2 cellular contexts compared by ENCODE assay signal in genomic region chr1:174870319-174870718, GRCh38.
TF ChIP-seq lines count a peak whose summit lies in the region.

No MANE protein-coding gene starts in this region.

TF ChIP-seq in GM23338, 12 proteins besides CTCF, POLR2A, EP300 and RAD21 (continued from another document):
- TF ChIP-seq, protein P1, sequence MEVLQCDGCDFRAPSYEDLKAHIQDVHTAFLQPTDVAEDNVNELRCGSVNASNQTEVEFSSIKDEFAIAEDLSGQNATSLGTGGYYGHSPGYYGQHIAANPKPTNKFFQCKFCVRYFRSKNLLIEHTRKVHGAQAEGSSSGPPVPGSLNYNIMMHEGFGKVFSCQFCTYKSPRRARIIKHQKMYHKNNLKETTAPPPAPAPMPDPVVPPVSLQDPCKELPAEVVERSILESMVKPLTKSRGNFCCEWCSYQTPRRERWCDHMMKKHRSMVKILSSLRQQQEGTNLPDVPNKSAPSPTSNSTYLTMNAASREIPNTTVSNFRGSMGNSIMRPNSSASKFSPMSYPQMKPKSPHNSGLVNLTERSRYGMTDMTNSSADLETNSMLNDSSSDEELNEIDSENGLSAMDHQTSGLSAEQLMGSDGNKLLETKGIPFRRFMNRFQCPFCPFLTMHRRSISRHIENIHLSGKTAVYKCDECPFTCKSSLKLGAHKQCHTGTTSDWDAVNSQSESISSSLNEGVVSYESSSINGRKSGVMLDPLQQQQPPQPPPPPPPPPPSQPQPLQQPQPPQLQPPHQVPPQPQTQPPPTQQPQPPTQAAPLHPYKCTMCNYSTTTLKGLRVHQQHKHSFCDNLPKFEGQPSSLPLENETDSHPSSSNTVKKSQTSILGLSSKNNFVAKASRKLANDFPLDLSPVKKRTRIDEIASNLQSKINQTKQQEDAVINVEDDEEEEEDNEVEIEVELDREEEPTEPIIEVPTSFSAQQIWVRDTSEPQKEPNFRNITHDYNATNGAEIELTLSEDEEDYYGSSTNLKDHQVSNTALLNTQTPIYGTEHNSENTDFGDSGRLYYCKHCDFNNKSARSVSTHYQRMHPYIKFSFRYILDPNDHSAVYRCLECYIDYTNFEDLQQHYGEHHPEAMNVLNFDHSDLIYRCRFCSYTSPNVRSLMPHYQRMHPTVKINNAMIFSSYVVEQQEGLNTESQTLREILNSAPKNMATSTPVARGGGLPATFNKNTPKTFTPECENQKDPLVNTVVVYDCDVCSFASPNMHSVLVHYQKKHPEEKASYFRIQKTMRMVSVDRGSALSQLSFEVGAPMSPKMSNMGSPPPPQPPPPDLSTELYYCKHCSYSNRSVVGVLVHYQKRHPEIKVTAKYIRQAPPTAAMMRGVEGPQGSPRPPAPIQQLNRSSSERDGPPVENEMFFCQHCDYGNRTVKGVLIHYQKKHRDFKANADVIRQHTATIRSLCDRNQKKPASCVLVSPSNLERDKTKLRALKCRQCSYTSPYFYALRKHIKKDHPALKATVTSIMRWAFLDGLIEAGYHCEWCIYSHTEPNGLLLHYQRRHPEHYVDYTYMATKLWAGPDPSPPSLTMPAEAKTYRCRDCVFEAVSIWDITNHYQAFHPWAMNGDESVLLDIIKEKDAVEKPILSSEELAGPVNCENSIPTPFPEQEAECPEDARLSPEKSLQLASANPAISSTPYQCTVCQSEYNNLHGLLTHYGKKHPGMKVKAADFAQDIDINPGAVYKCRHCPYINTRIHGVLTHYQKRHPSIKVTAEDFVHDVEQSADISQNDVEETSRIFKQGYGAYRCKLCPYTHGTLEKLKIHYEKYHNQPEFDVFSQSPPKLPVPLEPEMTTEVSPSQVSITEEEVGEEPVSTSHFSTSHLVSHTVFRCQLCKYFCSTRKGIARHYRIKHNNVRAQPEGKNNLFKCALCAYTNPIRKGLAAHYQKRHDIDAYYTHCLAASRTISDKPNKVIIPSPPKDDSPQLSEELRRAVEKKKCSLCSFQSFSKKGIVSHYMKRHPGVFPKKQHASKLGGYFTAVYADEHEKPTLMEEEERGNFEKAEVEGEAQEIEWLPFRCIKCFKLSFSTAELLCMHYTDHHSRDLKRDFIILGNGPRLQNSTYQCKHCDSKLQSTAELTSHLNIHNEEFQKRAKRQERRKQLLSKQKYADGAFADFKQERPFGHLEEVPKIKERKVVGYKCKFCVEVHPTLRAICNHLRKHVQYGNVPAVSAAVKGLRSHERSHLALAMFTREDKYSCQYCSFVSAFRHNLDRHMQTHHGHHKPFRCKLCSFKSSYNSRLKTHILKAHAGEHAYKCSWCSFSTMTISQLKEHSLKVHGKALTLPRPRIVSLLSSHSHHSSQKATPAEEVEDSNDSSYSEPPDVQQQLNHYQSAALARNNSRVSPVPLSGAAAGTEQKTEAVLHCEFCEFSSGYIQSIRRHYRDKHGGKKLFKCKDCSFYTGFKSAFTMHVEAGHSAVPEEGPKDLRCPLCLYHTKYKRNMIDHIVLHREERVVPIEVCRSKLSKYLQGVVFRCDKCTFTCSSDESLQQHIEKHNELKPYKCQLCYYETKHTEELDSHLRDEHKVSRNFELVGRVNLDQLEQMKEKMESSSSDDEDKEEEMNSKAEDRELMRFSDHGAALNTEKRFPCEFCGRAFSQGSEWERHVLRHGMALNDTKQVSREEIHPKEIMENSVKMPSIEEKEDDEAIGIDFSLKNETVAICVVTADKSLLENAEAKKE (CRISPR knock-in tag; IDR thresholded peaks at IDR 0.05), result no peak
- TF ChIP-seq STAT1 (IDR thresholded peaks at IDR 0.05; ENCODE audit: unreplicated experiment) (no peak), EZH2phosphoT487 (IDR thresholded peaks at IDR 0.05; ENCODE audit: unreplicated experiment) (no peak), EZH2 (IDR thresholded peaks at IDR 0.05; ENCODE audit: low read depth, unreplicated experiment) (no peak), ZNF331 (CRISPR knock-in tag; IDR thresholded peaks at IDR 0.05; ENCODE audit: low read depth) (no peak), CREB1 (CRISPR knock-in tag; IDR thresholded peaks at IDR 0.05; ENCODE audit: low read depth) (no peak), NANOG (IDR thresholded peaks at IDR 0.05; ENCODE audit: borderline replicate concordance) (no peak), JUNB (IDR thresholded peaks at IDR 0.05; ENCODE audit: unreplicated experiment) (no peak)
- TF ChIP-seq, protein P2, sequence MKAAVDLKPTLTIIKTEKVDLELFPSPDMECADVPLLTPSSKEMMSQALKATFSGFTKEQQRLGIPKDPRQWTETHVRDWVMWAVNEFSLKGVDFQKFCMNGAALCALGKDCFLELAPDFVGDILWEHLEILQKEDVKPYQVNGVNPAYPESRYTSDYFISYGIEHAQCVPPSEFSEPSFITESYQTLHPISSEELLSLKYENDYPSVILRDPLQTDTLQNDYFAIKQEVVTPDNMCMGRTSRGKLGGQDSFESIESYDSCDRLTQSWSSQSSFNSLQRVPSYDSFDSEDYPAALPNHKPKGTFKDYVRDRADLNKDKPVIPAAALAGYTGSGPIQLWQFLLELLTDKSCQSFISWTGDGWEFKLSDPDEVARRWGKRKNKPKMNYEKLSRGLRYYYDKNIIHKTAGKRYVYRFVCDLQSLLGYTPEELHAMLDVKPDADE (IDR thresholded peaks at IDR 0.05), result no peak
- TF ChIP-seq, protein P3, sequence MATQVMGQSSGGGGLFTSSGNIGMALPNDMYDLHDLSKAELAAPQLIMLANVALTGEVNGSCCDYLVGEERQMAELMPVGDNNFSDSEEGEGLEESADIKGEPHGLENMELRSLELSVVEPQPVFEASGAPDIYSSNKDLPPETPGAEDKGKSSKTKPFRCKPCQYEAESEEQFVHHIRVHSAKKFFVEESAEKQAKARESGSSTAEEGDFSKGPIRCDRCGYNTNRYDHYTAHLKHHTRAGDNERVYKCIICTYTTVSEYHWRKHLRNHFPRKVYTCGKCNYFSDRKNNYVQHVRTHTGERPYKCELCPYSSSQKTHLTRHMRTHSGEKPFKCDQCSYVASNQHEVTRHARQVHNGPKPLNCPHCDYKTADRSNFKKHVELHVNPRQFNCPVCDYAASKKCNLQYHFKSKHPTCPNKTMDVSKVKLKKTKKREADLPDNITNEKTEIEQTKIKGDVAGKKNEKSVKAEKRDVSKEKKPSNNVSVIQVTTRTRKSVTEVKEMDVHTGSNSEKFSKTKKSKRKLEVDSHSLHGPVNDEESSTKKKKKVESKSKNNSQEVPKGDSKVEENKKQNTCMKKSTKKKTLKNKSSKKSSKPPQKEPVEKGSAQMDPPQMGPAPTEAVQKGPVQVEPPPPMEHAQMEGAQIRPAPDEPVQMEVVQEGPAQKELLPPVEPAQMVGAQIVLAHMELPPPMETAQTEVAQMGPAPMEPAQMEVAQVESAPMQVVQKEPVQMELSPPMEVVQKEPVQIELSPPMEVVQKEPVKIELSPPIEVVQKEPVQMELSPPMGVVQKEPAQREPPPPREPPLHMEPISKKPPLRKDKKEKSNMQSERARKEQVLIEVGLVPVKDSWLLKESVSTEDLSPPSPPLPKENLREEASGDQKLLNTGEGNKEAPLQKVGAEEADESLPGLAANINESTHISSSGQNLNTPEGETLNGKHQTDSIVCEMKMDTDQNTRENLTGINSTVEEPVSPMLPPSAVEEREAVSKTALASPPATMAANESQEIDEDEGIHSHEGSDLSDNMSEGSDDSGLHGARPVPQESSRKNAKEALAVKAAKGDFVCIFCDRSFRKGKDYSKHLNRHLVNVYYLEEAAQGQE (IDR thresholded peaks at IDR 0.05; ENCODE audit: unreplicated experiment), result no peak

TF ChIP-seq in WTC11, 78 proteins besides CTCF, POLR2A, EP300 and RAD21 (continued from another document):
- TF ChIP-seq USF2 (CRISPR knock-in tag; IDR thresholded peaks at IDR 0.05) (no peak), ZNF416 (CRISPR knock-in tag; IDR thresholded peaks at IDR 0.05) (no peak), ATF1 (CRISPR knock-in tag; IDR thresholded peaks at IDR 0.05) (no peak), E2F1 (CRISPR knock-in tag; IDR thresholded peaks at IDR 0.05) (no peak), MLX (CRISPR knock-in tag; IDR thresholded peaks at IDR 0.05) (no peak), ZNF263 (CRISPR knock-in tag; IDR thresholded peaks at IDR 0.05; ENCODE audit: low read depth) (no peak)
- TF ChIP-seq, protein P4, sequence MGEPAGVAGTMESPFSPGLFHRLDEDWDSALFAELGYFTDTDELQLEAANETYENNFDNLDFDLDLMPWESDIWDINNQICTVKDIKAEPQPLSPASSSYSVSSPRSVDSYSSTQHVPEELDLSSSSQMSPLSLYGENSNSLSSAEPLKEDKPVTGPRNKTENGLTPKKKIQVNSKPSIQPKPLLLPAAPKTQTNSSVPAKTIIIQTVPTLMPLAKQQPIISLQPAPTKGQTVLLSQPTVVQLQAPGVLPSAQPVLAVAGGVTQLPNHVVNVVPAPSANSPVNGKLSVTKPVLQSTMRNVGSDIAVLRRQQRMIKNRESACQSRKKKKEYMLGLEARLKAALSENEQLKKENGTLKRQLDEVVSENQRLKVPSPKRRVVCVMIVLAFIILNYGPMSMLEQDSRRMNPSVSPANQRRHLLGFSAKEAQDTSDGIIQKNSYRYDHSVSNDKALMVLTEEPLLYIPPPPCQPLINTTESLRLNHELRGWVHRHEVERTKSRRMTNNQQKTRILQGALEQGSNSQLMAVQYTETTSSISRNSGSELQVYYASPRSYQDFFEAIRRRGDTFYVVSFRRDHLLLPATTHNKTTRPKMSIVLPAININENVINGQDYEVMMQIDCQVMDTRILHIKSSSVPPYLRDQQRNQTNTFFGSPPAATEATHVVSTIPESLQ (CRISPR knock-in tag; IDR thresholded peaks at IDR 0.05), result no peak
